In genomic region chr19:43534305-43534612, GRCh38 we compare ENCODE assay signal across 9 cellular contexts. TPM values are rescaled to one million over a fixed set of nuclear protein-coding genes. Genes with fewer than 3 reads are reported as not detected.
DNase-seq lines count a peak whose midpoint lies in the region; ATAC-seq, FAIRE-seq and TF ChIP-seq lines count a peak whose summit lies in the region.
"Had no signal": no experiment of that assay in that cellular context is flagged by ENCODE, and none has a peak within 500 bp of the region (broad histone marks: within the 10 kb centered on the region; RNA-seq: fewer than 3 reads in every experiment).

No MANE protein-coding gene starts in this region.

- no peak overlapping the region for H2BK120ac ChIP-seq in H1 (replicated peaks; ENCODE audit: low read depth, low read length)

- peaks cover 5% of the 10 kb centered on the region; the same call in 1 of the 2 replicates for H4K20me1 ChIP-seq in OCI-LY3 (ENCODE audit: insufficient read depth, low read length)
- no peaks in the 10 kb centered on the region for H4K20me1 ChIP-seq in H1 (replicated peaks in 1 of 2; ENCODE audit: control insufficient read depth in 1 of 2, insufficient read depth in 2 of 2, low read length in 2 of 2)
- H4K20me1 ChIP-seq in neural cell (ENCODE audit: insufficient read depth): no peaks in the 10 kb centered on the region

- no peaks in the 10 kb centered on the region for H3K79me1 ChIP-seq in H1 (ENCODE audit: low read depth, low read length)

- ATAC-seq in GM21528 (IDR thresholded peaks at IDR 0.05; ENCODE audit: low FRiP score, unreplicated experiment) (no peak), HG02763 (IDR thresholded peaks at IDR 0.05; ENCODE audit: unreplicated experiment) (no peak)

- H3K23ac ChIP-seq in H1 (ENCODE audit: insufficient read length): no peak overlapping the region

- WGBS in H1 (ENCODE audit: extremely low coverage in 1 of 2, insufficient coverage in 1 of 2, insufficient read length in 1 of 2, insufficient replicate concordance in 2 of 2, low coverage in 1 of 2, low lambda C conversion rate in 2 of 2, missing lambda C conversion rate in 1 of 2), 2 experiments: 10% methylated on average over 14 of the region's 14 CpGs; no CpG with 5 or more reads in 1 of the 2 experiments

- H3K9ac ChIP-seq in OCI-LY3 (ENCODE audit: low read length) (no peak overlapping the region), H1 (replicated peaks in 1 of 4; ENCODE audit: extremely low read depth in 1 of 4, low read depth in 3 of 4, low read length in 3 of 4) (no peak overlapping the region), neural cell (ENCODE audit: low read length) (no peak overlapping the region)

- H2BK5ac ChIP-seq in H1 (ENCODE audit: low read depth, low read length): peak overlapping the region; percentile 44; the same call in 1 of the 2 replicates

- CTCF ChIA-PET in H1 (lab: Charles Lee; ENCODE audit: partially characterized antibody): interaction anchor here (0.7 to 6.9 kb wide), 7 partner anchors 11 to 174 kb away, joined by 3 to 122 read pairs (median 9); partner anchors contain the start of genes IRGQ and ZNF576

- TF ChIP-seq RAD21 in H1 (IDR thresholded peaks at IDR 0.05 in 1 of 2, conservative IDR thresholded peaks at IDR 0.05 in 1 of 2; ENCODE audit: low read depth in 2 of 2, low read length in 2 of 2) (no peak), neural cell (conservative IDR thresholded peaks at IDR 0.05) (no peak)

- H3K23me2 ChIP-seq in H1 (ENCODE audit: low read depth, low read length): peaks cover 15% of the 10 kb centered on the region

- TF ChIP-seq POLR2A in H1 (IDR thresholded peaks at IDR 0.05; ENCODE audit: control extremely low read depth in 1 of 2, low read depth in 2 of 2, low read length in 2 of 2): no peak

- H3K4me2 ChIP-seq in OCI-LY3 (ENCODE audit: low read length) (peak overlapping the region; percentile 89), H1 (ENCODE audit: insufficient read depth in 1 of 2, low read depth in 2 of 2, low read length in 2 of 2) (peak overlapping the region; percentile 79 to 97), neural cell (ENCODE audit: low read length) (no peak overlapping the region)

- no peak overlapping the region for H4K5ac ChIP-seq in H1 (ENCODE audit: insufficient read length, low read depth, low read length)

- H2AFZ ChIP-seq in OCI-LY3 (ENCODE audit: low read depth, low read length): no peak overlapping the region
- H2AFZ ChIP-seq in H1 (ENCODE audit: low read length): no peak overlapping the region
- no peak overlapping the region for H2AFZ ChIP-seq in neural cell (ENCODE audit: low read depth, low read length)

- H3F3A ChIP-seq in neural cell (ENCODE audit: insufficient read depth, low read length, poor library complexity, severe bottlenecking): no peaks in the 10 kb centered on the region

- no peak overlapping the region for H3K4ac ChIP-seq in H1 (replicated peaks; ENCODE audit: insufficient read length, low read depth, low read length)

- TF ChIP-seq EP300 in H1 (IDR thresholded peaks at IDR 0.05; ENCODE audit: borderline replicate concordance in 1 of 2, low read depth in 2 of 2, low read length in 2 of 2) (no peak), neural cell (conservative IDR thresholded peaks at IDR 0.05; ENCODE audit: poor library complexity, severe bottlenecking) (no peak)

- no peak overlapping the region for H2AK5ac ChIP-seq in H1 (ENCODE audit: low read depth, low read length)

- H2BK20ac ChIP-seq in H1 (ENCODE audit: low read length): no peak overlapping the region

- no peak overlapping the region for H3K56ac ChIP-seq in H1 (replicated peaks; ENCODE audit: insufficient read length, low read depth, low read length)

- POLR2A ChIA-PET in H1 (lab: Charles Lee; ENCODE audit: partially characterized antibody): interaction anchor here (1.1 to 3.4 kb wide), 7 partner anchors 19 to 62 kb away, joined by 3 to 13 read pairs (median 5); partner anchors contain the start of genes IRGQ, XRCC1 and ZNF576

- H4K91ac ChIP-seq in H1 (replicated peaks; ENCODE audit: insufficient read length, low read length): no peak overlapping the region

- no peak for FAIRE-seq in H1 (lab: Jason Lieb, UNC)
- FAIRE-seq in HTR-8/SVneo (lab: Jason Lieb, UNC): no peak

- no peaks in the 10 kb centered on the region for H3K27me3 ChIP-seq in OCI-LY3 (ENCODE audit: low read depth, low read length)
- H3K27me3 ChIP-seq in H1 (replicated peaks in 1 of 4; ENCODE audit: control insufficient read depth in 3 of 4, extremely low read depth in 1 of 4, insufficient read depth in 3 of 4, low read length in 3 of 4): no peaks in the 10 kb centered on the region
- H3K27me3 ChIP-seq in neural cell (ENCODE audit: insufficient read depth, low read depth, low read length): no peaks in the 10 kb centered on the region

- 0 out of 2 replicates have a peak overlapping the region, but pooled peaks have one; percentile 5 for H4K8ac ChIP-seq in H1 (ENCODE audit: extremely low read depth, insufficient read depth, low read length)

- no peak overlapping the region for H3K14ac ChIP-seq in H1 (ENCODE audit: insufficient read length)

- H3K36me3 ChIP-seq in OCI-LY3 (replicated peaks; ENCODE audit: low read depth, low read length) (peaks cover 17% of the 10 kb centered on the region), H1 (ENCODE audit: control insufficient read depth in 2 of 4, insufficient read depth in 4 of 4, low read length in 3 of 4) (peaks cover 0 to 15% (median 10%) of the 10 kb centered on the region in 4 experiments; a peak in 6 of 8 replicates), neural cell (ENCODE audit: insufficient read depth, low read length) (peaks cover 11% of the 10 kb centered on the region)

- no peaks in the 10 kb centered on the region for H3K9me3 ChIP-seq in OCI-LY3 (ENCODE audit: insufficient read depth, low read length)
- peaks cover 0 to 6% of the 10 kb centered on the region in 2 experiments; a peak in 1 of 4 replicates for H3K9me3 ChIP-seq in H1 (ENCODE audit: insufficient read depth in 2 of 2, low read depth in 1 of 2, low read length in 1 of 2)
- H3K9me3 ChIP-seq in neural cell (ENCODE audit: low read length): peaks cover 4% of the 10 kb centered on the region

- H2BK15ac ChIP-seq in H1 (ENCODE audit: low read length): no peak overlapping the region

- TF ChIP-seq CTCF in AG10803 (conservative IDR thresholded peaks at IDR 0.05; ENCODE audit: low read length): no peak
- TF ChIP-seq CTCF in OCI-LY3 (IDR thresholded peaks at IDR 0.05; ENCODE audit: low read depth, low read length): no peak
- TF ChIP-seq CTCF in H1 (IDR thresholded peaks at IDR 0.05; ENCODE audit: control extremely low read depth in 1 of 3, insufficient read depth in 1 of 3, low read depth in 1 of 3, low read length in 3 of 3): no peak
- no peak for TF ChIP-seq CTCF in neural cell (IDR thresholded peaks at IDR 0.05; ENCODE audit: poor library complexity, severe bottlenecking)

- H3K79me2 ChIP-seq in OCI-LY3 (ENCODE audit: low read length): no peaks in the 10 kb centered on the region
- no peaks in the 10 kb centered on the region for H3K79me2 ChIP-seq in H1 (ENCODE audit: control insufficient read depth in 1 of 2, insufficient read depth in 2 of 2, low read length in 2 of 2)
- H3K79me2 ChIP-seq in neural cell (replicated peaks; ENCODE audit: insufficient read depth, low read length): no peaks in the 10 kb centered on the region

- no peak overlapping the region for H2BK12ac ChIP-seq in H1 (ENCODE audit: low read depth, low read length)

- H3K4me3 ChIP-seq in AG10803 (ENCODE audit: low read length) (peak overlapping the region; percentile 81), OCI-LY3 (ENCODE audit: low read length) (peak overlapping the region; percentile 86), H1 (ENCODE audit: extremely low read depth in 1 of 4, insufficient read depth in 2 of 4, low read depth in 3 of 4, low read length in 4 of 4) (peak overlapping the region; percentile 63 to 74 (median 68); a peak in 7 of 8 replicates), neural cell (ENCODE audit: low read length) (peak overlapping the region; percentile 76)

- H3K4me1 ChIP-seq in OCI-LY3 (ENCODE audit: low read length) (peaks cover 6% of the 10 kb centered on the region; the same call in 1 of the 2 replicates), H1 (replicated peaks in 1 of 4; ENCODE audit: control insufficient read depth in 3 of 4, insufficient read depth in 4 of 4, low read length in 3 of 4) (peaks cover 0 to 14% (median 4%) of the 10 kb centered on the region in 4 experiments; a peak in 6 of 7 replicates)

- no peak overlapping the region for H3K18ac ChIP-seq in H1 (ENCODE audit: extremely low read depth, low read length)

- H3K27ac ChIP-seq in OCI-LY3 (ENCODE audit: low read length) (no peak overlapping the region; the same call in 1 of the 2 replicates), H1 (ENCODE audit: low read depth, low read length) (no peak overlapping the region), neural cell (ENCODE audit: low read length) (no peak overlapping the region)

- H3K9me2 ChIP-seq in neural cell (ENCODE audit: insufficient read depth, low read length): no peaks in the 10 kb centered on the region

- DNase-seq in AG10803 (ENCODE audit: low read depth) (no peak), H1 (ENCODE audit: low read depth in 1 of 2, low spot score in 2 of 2) (no peak), OCI-M1 (lab: John Stamatoyannopoulos, UW) (no peak), HTR-8/SVneo (ENCODE audit: insufficient read length, low spot score) (no peak)

RNA-seq across cellular contexts. Expression of gene ZNF575, which starts 1.3 kb away (rescaled TPM):
- total RNA-seq in H1 (2021; fragmentation: NEBNext Ultra II Directional; extraction: Animal tissue kit (Norgen Biotek cat#: 25700)): not detected in 2 replicates
- 0.05 and 0.16 TPM in 2 replicates for polyA plus RNA-seq in H1 (2011; rRNA removed)
- polyA plus RNA-seq in H1 (2011; cell fraction: cytosol; rRNA removed): not detected
- polyA plus RNA-seq in H1 (2011; cell fraction: nucleus; rRNA removed): 0.10 TPM
- 0.25 to 0.71 TPM (median 0.55 TPM) in 4 replicates for polyA plus RNA-seq in H1 (2012, experiment 1 of 2)
- 0.16 TPM for polyA plus RNA-seq in H1 (2012, experiment 2 of 2)
- 0.28 TPM for polyA plus RNA-seq in H1 (2013, experiment 1 of 2)
- polyA plus RNA-seq in H1 (2013, experiment 2 of 2): 0.20 TPM
- polyA minus RNA-seq in H1 (2011; rRNA and poly(A)+ RNA removed): not detected in 2 replicates
- polyA minus RNA-seq in H1 (2011; cell fraction: cytosol; rRNA and poly(A)+ RNA removed): not detected
- polyA minus RNA-seq in H1 (2011; cell fraction: nucleus; rRNA and poly(A)+ RNA removed): 0.30 TPM
- polyA plus RNA-seq in neural cell: not detected in 2 replicates
- 0.69 and 1.2 TPM in 2 replicates for polyA minus RNA-seq in neural cell
- total RNA-seq: RPMI7951 had no signal

RNA-seq across cellular contexts. Expression of gene ETHE1, which starts 7.3 kb away (rescaled TPM):
- total RNA-seq in H1 (2021; fragmentation: NEBNext Ultra II Directional; extraction: Animal tissue kit (Norgen Biotek cat#: 25700)): 18.6 and 19.9 TPM in 2 replicates
- polyA plus RNA-seq in H1 (2011; rRNA removed) (92.7 and 96.0 TPM in 2 replicates), neural cell (40.9 and 58.0 TPM in 2 replicates)
- 53.2 TPM for polyA plus RNA-seq in H1 (2011; cell fraction: cytosol; rRNA removed)
- 79.8 TPM for polyA plus RNA-seq in H1 (2011; cell fraction: nucleus; rRNA removed)
- polyA plus RNA-seq in H1 (2012, experiment 1 of 2): 17.1 to 36.3 TPM (median 33.6 TPM) in 4 replicates
- 32.6 TPM for polyA plus RNA-seq in H1 (2012, experiment 2 of 2)
- 38.2 TPM for polyA plus RNA-seq in H1 (2013, experiment 1 of 2)
- polyA plus RNA-seq in H1 (2013, experiment 2 of 2): 32.9 TPM
- polyA minus RNA-seq in H1 (2011; rRNA and poly(A)+ RNA removed): 30.1 and 31.6 TPM in 2 replicates
- polyA minus RNA-seq in H1 (2011; cell fraction: cytosol; rRNA and poly(A)+ RNA removed): 15.7 TPM
- polyA minus RNA-seq in H1 (2011; cell fraction: nucleus; rRNA and poly(A)+ RNA removed): 10.8 TPM
- 15.6 and 17.5 TPM in 2 replicates for polyA minus RNA-seq in neural cell

RNA-seq across cellular contexts. Expression of gene PHLDB3, which starts 29.7 kb away (rescaled TPM):
- total RNA-seq in H1 (2021; fragmentation: NEBNext Ultra II Directional; extraction: Animal tissue kit (Norgen Biotek cat#: 25700)): 7.5 and 8.5 TPM in 2 replicates
- polyA plus RNA-seq in H1 (2011; rRNA removed) (4.0 and 6.5 TPM in 2 replicates), neural cell (5.6 and 8.1 TPM in 2 replicates)
- polyA plus RNA-seq in H1 (2011; cell fraction: cytosol; rRNA removed): 6.4 TPM
- polyA plus RNA-seq in H1 (2011; cell fraction: nucleus; rRNA removed): 15.0 TPM
- 4.4 to 7.9 TPM (median 7.4 TPM) in 4 replicates for polyA plus RNA-seq in H1 (2012, experiment 1 of 2)
- polyA plus RNA-seq in H1 (2012, experiment 2 of 2): 4.7 TPM
- 5.8 TPM for polyA plus RNA-seq in H1 (2013, experiment 1 of 2)
- 6.0 TPM for polyA plus RNA-seq in H1 (2013, experiment 2 of 2)
- 3.1 and 3.2 TPM in 2 replicates for polyA minus RNA-seq in H1 (2011; rRNA and poly(A)+ RNA removed)
- 6.4 TPM for polyA minus RNA-seq in H1 (2011; cell fraction: cytosol; rRNA and poly(A)+ RNA removed)
- polyA minus RNA-seq in H1 (2011; cell fraction: nucleus; rRNA and poly(A)+ RNA removed): 9.0 TPM
- 3.0 and 4.1 TPM in 2 replicates for polyA minus RNA-seq in neural cell

RNA-seq across cellular contexts. Expression of gene XRCC1, which starts 41.1 kb away (rescaled TPM):
- 42.5 and 48.5 TPM in 2 replicates for total RNA-seq in H1 (2021; fragmentation: NEBNext Ultra II Directional; extraction: Animal tissue kit (Norgen Biotek cat#: 25700))
- polyA plus RNA-seq in H1 (2011; rRNA removed): 44.4 and 57.9 TPM in 2 replicates
- 67.6 TPM for polyA plus RNA-seq in H1 (2011; cell fraction: cytosol; rRNA removed)
- 57.1 TPM for polyA plus RNA-seq in H1 (2011; cell fraction: nucleus; rRNA removed)
- polyA plus RNA-seq in H1 (2012, experiment 1 of 2): 42.3 to 62.5 TPM (median 56.6 TPM) in 4 replicates
- polyA plus RNA-seq in H1 (2012, experiment 2 of 2): 33.9 TPM
- 25.9 TPM for polyA plus RNA-seq in H1 (2013, experiment 1 of 2)
- polyA plus RNA-seq in H1 (2013, experiment 2 of 2): 24.4 TPM
- 37.1 and 50.1 TPM in 2 replicates for polyA minus RNA-seq in H1 (2011; rRNA and poly(A)+ RNA removed)
- polyA minus RNA-seq in H1 (2011; cell fraction: cytosol; rRNA and poly(A)+ RNA removed): 37.6 TPM
- polyA minus RNA-seq in H1 (2011; cell fraction: nucleus; rRNA and poly(A)+ RNA removed): 43.9 TPM
- 18.6 and 19.0 TPM in 2 replicates for polyA plus RNA-seq in neural cell
- 17.5 and 24.4 TPM in 2 replicates for polyA minus RNA-seq in neural cell

RNA-seq across cellular contexts. Expression of gene PINLYP, which starts 41.3 kb away (rescaled TPM):
- total RNA-seq in H1 (2021; fragmentation: NEBNext Ultra II Directional; extraction: Animal tissue kit (Norgen Biotek cat#: 25700)): 7.5 and 9.2 TPM in 2 replicates
- polyA plus RNA-seq in H1 (2011; rRNA removed) (27.1 and 31.3 TPM in 2 replicates), neural cell (1.9 and 3.2 TPM in 2 replicates)
- polyA plus RNA-seq in H1 (2011; cell fraction: cytosol; rRNA removed): 28.1 TPM
- polyA plus RNA-seq in H1 (2011; cell fraction: nucleus; rRNA removed): 20.9 TPM
- 20.5 to 24.4 TPM (median 22.4 TPM) in 4 replicates for polyA plus RNA-seq in H1 (2012, experiment 1 of 2)
- polyA plus RNA-seq in H1 (2012, experiment 2 of 2): 41.5 TPM
- 7.1 TPM for polyA plus RNA-seq in H1 (2013, experiment 1 of 2)
- 7.6 TPM for polyA plus RNA-seq in H1 (2013, experiment 2 of 2)
- 11.0 and 16.5 TPM in 2 replicates for polyA minus RNA-seq in H1 (2011; rRNA and poly(A)+ RNA removed)
- 2.3 TPM for polyA minus RNA-seq in H1 (2011; cell fraction: cytosol; rRNA and poly(A)+ RNA removed)
- polyA minus RNA-seq in H1 (2011; cell fraction: nucleus; rRNA and poly(A)+ RNA removed): 5.3 TPM
- 0.81 TPM in 1 of 2 replicates, not detected in the other for polyA minus RNA-seq in neural cell
